ENCODE assay signal across 11 cellular contexts in the genomic region with DNA sequence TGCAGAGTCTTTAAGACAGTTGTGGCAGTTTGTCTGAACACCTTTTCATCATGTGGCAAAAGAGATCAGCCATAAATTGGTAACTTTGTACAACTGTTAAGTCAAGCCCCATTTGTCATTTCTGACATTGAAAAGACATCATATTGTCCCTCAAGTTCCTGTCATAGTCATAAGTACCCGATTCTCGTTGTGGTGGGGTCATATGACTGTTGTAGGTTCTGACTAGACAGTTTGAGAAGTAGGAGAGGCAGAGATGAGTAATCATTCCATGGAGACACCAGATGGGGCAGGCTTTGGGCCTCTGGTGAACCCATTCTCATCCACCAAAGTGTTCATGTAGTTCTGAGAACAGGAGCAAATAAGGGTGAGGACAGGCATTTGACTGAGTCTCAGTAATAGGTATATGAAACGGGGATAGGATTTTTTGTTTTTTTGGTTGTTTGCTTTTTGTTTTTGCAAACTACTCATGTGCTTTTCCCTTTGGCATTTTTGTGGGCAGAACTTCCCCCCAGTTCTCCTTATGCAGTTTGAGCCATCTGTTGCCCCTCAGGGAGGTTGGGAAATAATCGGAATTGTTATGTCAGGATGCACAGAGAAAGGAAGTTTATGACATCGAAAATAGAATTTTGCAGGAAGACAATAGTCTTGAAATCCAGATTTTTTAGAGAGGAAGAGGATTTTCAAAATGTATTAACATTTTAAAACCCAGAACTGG.
DNase-seq lines count a peak whose midpoint lies in the region; ATAC-seq lines count a peak whose summit lies in the region.
"Had no signal": no experiment of that assay in that cellular context is flagged by ENCODE, and none has a peak within 500 bp of the region (broad histone marks: within the 10 kb centered on the region; RNA-seq: fewer than 3 reads in every experiment).

No MANE protein-coding gene starts in this region.

- ATAC-seq in HG02885 (IDR thresholded peaks at IDR 0.05; ENCODE audit: poor library complexity, unreplicated experiment): peak; percentile 74
- peak; percentile 71 to 93 for ATAC-seq in stimulated activated naive B cell treated with anti-CD40 and anti-IgM and Interleukin-4, amounts not matched to agents 10 μg/mL and 1 μg/mL and 100 μg/mL, for 72 hours (replicated peaks)
- no peak for ATAC-seq in GM21737 (IDR thresholded peaks at IDR 0.05; ENCODE audit: unreplicated experiment)

- H3K36me3 Mint-ChIP-seq in activated T-helper 2 cell treated with anti-CD3 and anti-CD28 coated beads, Interferon-gamma antibody, Interleukin-2, Interleukin-4, amounts not matched to agents 10 μg/mL and 5 μg/mL and 100 μg/mL, durations not matched to agents 14 hours and 24 hours and 36 hours (ENCODE audit: low read depth): no peaks in the 10 kb centered on the region
- H3K36me3 Mint-ChIP-seq in stimulated activated naive B cell treated with anti-CD40 and anti-IgM and Interleukin-4, amounts not matched to agents 10 μg/mL and 1 μg/mL and 100 μg/mL, for 72 hours: no peaks in the 10 kb centered on the region

- DNase-seq in stimulated activated CD4-positive, alpha-beta T cell treated with anti-CD3 and anti-CD28 coated beads, Interleukin-12 subunit alpha, Interleukin-12 subunit beta, amount 100 ng/mL, for 48 hours (ENCODE audit: low read depth in 2 of 3, low spot score in 1 of 3): peak; percentile 24 to 27 (median 25)
- DNase-seq in stimulated activated CD4-positive, alpha-beta T cell treated with anti-CD3 and anti-CD28 coated beads, Interleukin-4, amount 100 ng/mL, for 1 hour: no peak
- DNase-seq in activated T-helper 2 cell treated with anti-CD3 and anti-CD28 coated beads, Interferon-gamma antibody, Interleukin-2, Interleukin-4, amounts not matched to agents 10 μg/mL and 5 μg/mL and 100 μg/mL, durations not matched to agents 14 hours and 24 hours and 36 hours (ENCODE audit: low spot score): no peak
- peak; percentile 1 for DNase-seq in stimulated activated naive B cell treated with anti-CD40 and anti-IgM and Interleukin-4, amounts not matched to agents 10 μg/mL and 1 μg/mL and 100 μg/mL, for 72 hours
- DNase-seq in DMS153 (lab: John Stamatoyannopoulos, UW) (no peak), cerebellum (ENCODE audit: low spot score) (no peak)
- DNase-seq: CD8-positive, alpha-beta memory T cell; NCI-H2171; upper lobe of left lung had no signal

- peaks cover 12% of the 10 kb centered on the region for H3K4me1 Mint-ChIP-seq in activated T-helper 2 cell treated with anti-CD3 and anti-CD28 coated beads, Interferon-gamma antibody, Interleukin-2, Interleukin-4, amounts not matched to agents 10 μg/mL and 5 μg/mL and 100 μg/mL, durations not matched to agents 14 hours and 24 hours and 36 hours (ENCODE audit: low read depth)
- peaks cover 0 to 5% of the 10 kb centered on the region in 2 donors for H3K4me1 Mint-ChIP-seq in stimulated activated naive B cell treated with anti-CD40 and anti-IgM and Interleukin-4, amounts not matched to agents 10 μg/mL and 1 μg/mL and 100 μg/mL, for 72 hours
- H3K4me1 Mint-ChIP-seq: CD8-positive, alpha-beta memory T cell had no signal

- intact Hi-C loops in activated T-helper 2 cell treated with anti-CD3 and anti-CD28 coated beads, Interferon-gamma antibody, Interleukin-2, Interleukin-4, amounts not matched to agents 10 μg/mL and 5 μg/mL and 100 μg/mL, durations not matched to agents 14 hours and 24 hours and 36 hours (cut with micrococcal nuclease): loop anchor here (5.0 kb wide), 1 partner anchor 200 kb away; no protein-coding TSS in a partner anchor

- peaks cover 12% of the 10 kb centered on the region for H3K9me3 Mint-ChIP-seq in activated T-helper 2 cell treated with anti-CD3 and anti-CD28 coated beads, Interferon-gamma antibody, Interleukin-2, Interleukin-4, amounts not matched to agents 10 μg/mL and 5 μg/mL and 100 μg/mL, durations not matched to agents 14 hours and 24 hours and 36 hours
- H3K9me3 Mint-ChIP-seq in stimulated activated naive B cell treated with anti-CD40 and anti-IgM and Interleukin-4, amounts not matched to agents 10 μg/mL and 1 μg/mL and 100 μg/mL, for 72 hours: no peaks in the 10 kb centered on the region

- peak overlapping the region; percentile 63 for H3K27ac Mint-ChIP-seq in activated T-helper 2 cell treated with anti-CD3 and anti-CD28 coated beads, Interferon-gamma antibody, Interleukin-2, Interleukin-4, amounts not matched to agents 10 μg/mL and 5 μg/mL and 100 μg/mL, durations not matched to agents 14 hours and 24 hours and 36 hours
- no peak overlapping the region for H3K27ac Mint-ChIP-seq in stimulated activated naive B cell treated with anti-CD40 and anti-IgM and Interleukin-4, amounts not matched to agents 10 μg/mL and 1 μg/mL and 100 μg/mL, for 72 hours

- peaks cover 11% of the 10 kb centered on the region for H3K27me3 Mint-ChIP-seq in activated T-helper 2 cell treated with anti-CD3 and anti-CD28 coated beads, Interferon-gamma antibody, Interleukin-2, Interleukin-4, amounts not matched to agents 10 μg/mL and 5 μg/mL and 100 μg/mL, durations not matched to agents 14 hours and 24 hours and 36 hours (ENCODE audit: low read depth)
- H3K27me3 Mint-ChIP-seq in stimulated activated naive B cell treated with anti-CD40 and anti-IgM and Interleukin-4, amounts not matched to agents 10 μg/mL and 1 μg/mL and 100 μg/mL, for 72 hours: peaks cover 21 to 32% of the 10 kb centered on the region in 2 donors

- H3K4me3 Mint-ChIP-seq in activated T-helper 2 cell treated with anti-CD3 and anti-CD28 coated beads, Interferon-gamma antibody, Interleukin-2, Interleukin-4, amounts not matched to agents 10 μg/mL and 5 μg/mL and 100 μg/mL, durations not matched to agents 14 hours and 24 hours and 36 hours (ENCODE audit: low read depth): no peak overlapping the region
- H3K4me3 Mint-ChIP-seq in stimulated activated naive B cell treated with anti-CD40 and anti-IgM and Interleukin-4, amounts not matched to agents 10 μg/mL and 1 μg/mL and 100 μg/mL, for 72 hours: no peak overlapping the region
- H3K4me3 Mint-ChIP-seq: CD8-positive, alpha-beta memory T cell had no signal

Comparison
In these comparisons a context has a peak if more than half of its experiments do, and no peak if none do; other contexts are left out.
1. DNase-seq: peak in stimulated activated CD4-positive, alpha-beta T cell treated with anti-CD3 and anti-CD28 coated beads, Interleukin-12 subunit alpha, Interleukin-12 subunit beta, amount 100 ng/mL, for 48 hours (3 of 3) and stimulated activated naive B cell treated with anti-CD40 and anti-IgM and Interleukin-4, amounts not matched to agents 10 μg/mL and 1 μg/mL and 100 μg/mL, for 72 hours (single experiment); none in stimulated activated CD4-positive, alpha-beta T cell treated with anti-CD3 and anti-CD28 coated beads, Interleukin-4, amount 100 ng/mL, for 1 hour (single experiment), activated T-helper 2 cell treated with anti-CD3 and anti-CD28 coated beads, Interferon-gamma antibody, Interleukin-2, Interleukin-4, amounts not matched to agents 10 μg/mL and 5 μg/mL and 100 μg/mL, durations not matched to agents 14 hours and 24 hours and 36 hours (single experiment), DMS153 (single experiment) and cerebellum (single experiment).